In genomic region chr14:73237786-73238261, GRCh38 we compare ENCODE assay signal across 9 cellular contexts. TPM values are rescaled to one million over a fixed set of nuclear protein-coding genes. Genes with fewer than 3 reads are reported as not detected.
A peak's percentile ranks its signal among the peaks of the same experiment; 100 is the strongest.
DNase-seq lines count a peak whose midpoint lies in the region; ATAC-seq, FAIRE-seq and TF ChIP-seq lines count a peak whose summit lies in the region.
"Had no signal": no experiment of that assay in that cellular context is flagged by ENCODE, and none has a peak within 500 bp of the region (broad histone marks: within the 10 kb centered on the region; RNA-seq: fewer than 3 reads in every experiment).

No MANE protein-coding gene starts in this region.

- peak overlapping the region; percentile 62 for H3K4me3 Mint-ChIP-seq in Caco-2 (ENCODE audit: unreplicated experiment)

- peak overlapping the region; percentile 40 for H3K4me3 ChIP-seq in Caco-2 (ENCODE audit: low read depth, low read length)
- peak overlapping the region; percentile 44 for H3K4me3 ChIP-seq in NT2/D1 (ENCODE audit: insufficient read length, low read depth)
- H3K4me3 ChIP-seq in fibroblast of lung (replicated peaks in 1 of 4; ENCODE audit: control extremely low read depth in 1 of 4, insufficient read depth in 1 of 4, low read depth in 3 of 4, low read length in 4 of 4), result peak overlapping the region; percentile 13 to 65 (median 32)
- H3K4me3 ChIP-seq in pancreas, result peak overlapping the region; percentile 29 to 60 (median 34)

- no peaks in the 10 kb centered on the region for H3K9me3 ChIP-seq in Caco-2
- no peaks in the 10 kb centered on the region for H3K9me3 ChIP-seq in NT2/D1 (ENCODE audit: insufficient read depth, low read length)
- no peaks in the 10 kb centered on the region for H3K9me3 ChIP-seq in fibroblast of lung (ENCODE audit: control insufficient read depth, insufficient read depth, low read depth, low read length)
- H3K9me3 ChIP-seq in pancreas, result no peaks in the 10 kb centered on the region

- DNase-seq in Caco-2 (peak in 1 of 2 experiments; percentile 42), NT2/D1 (ENCODE audit: low read depth, low spot score) (no peak), fibroblast of lung (ENCODE audit: low read depth in 2 of 2) (peak in 1 of 2 donors; percentile 14), pancreas (no peak), NCI-H2029 (lab: John Stamatoyannopoulos, UW) (no peak), H4 (ENCODE audit: low spot score) (no peak)
- no peak for DNase-seq in stimulated activated CD4-positive, alpha-beta T cell treated with anti-CD3 and anti-CD28 coated beads, Interleukin-2, amount 100 ng/mL, for 48 hours

- no peak overlapping the region for H3K27ac ChIP-seq in fibroblast of lung (ENCODE audit: insufficient read depth, low read length)
- peak overlapping the region in 1 of 4 donors; percentile 46 for H3K27ac ChIP-seq in pancreas

- H3K36me3 ChIP-seq in Caco-2 (ENCODE audit: control insufficient read depth, insufficient read depth, low read length) (no peaks in the 10 kb centered on the region), NT2/D1 (ENCODE audit: insufficient read depth, insufficient read length, low read length) (no peaks in the 10 kb centered on the region), fibroblast of lung (ENCODE audit: control insufficient read depth, insufficient read depth, low read length) (no peaks in the 10 kb centered on the region), pancreas (no peaks in the 10 kb centered on the region)

- H3K79me2 ChIP-seq in fibroblast of lung (ENCODE audit: control insufficient read depth, insufficient read depth, low read length), result no peaks in the 10 kb centered on the region

- no peak for TF ChIP-seq CTCF in Caco-2 (IDR thresholded peaks at IDR 0.05; ENCODE audit: insufficient read depth in 1 of 2, low read depth in 1 of 2, low read length in 1 of 2, severe bottlenecking in 1 of 2, unreplicated experiment in 1 of 2)
- no peak for TF ChIP-seq CTCF in fibroblast of lung (conservative IDR thresholded peaks at IDR 0.05 in 1 of 2, IDR thresholded peaks at IDR 0.05 in 1 of 2; ENCODE audit: low read depth in 1 of 2, low read length in 2 of 2)
- no peak for TF ChIP-seq CTCF in pancreas (IDR thresholded peaks at IDR 0.05)

- CTCF ChIA-PET in Caco-2 (lab: Charles Lee), result interaction anchor here (0.7 kb wide), 1 partner anchor 253 kb away, joined by 3 read pairs; no protein-coding TSS in a partner anchor

- H4K20me1 ChIP-seq in fibroblast of lung (ENCODE audit: control insufficient read depth, extremely low read depth, insufficient read depth, low read length), result no peaks in the 10 kb centered on the region

- peak overlapping the region; percentile 74 for H3K9ac ChIP-seq in NT2/D1 (ENCODE audit: insufficient read length, low read depth)
- no peak overlapping the region for H3K9ac ChIP-seq in fibroblast of lung (ENCODE audit: insufficient read depth, low read length)

- H3K27me3 Mint-ChIP-seq in Caco-2 (ENCODE audit: insufficient read depth, unreplicated experiment), result no peaks in the 10 kb centered on the region

- no peak overlapping the region for H2AFZ ChIP-seq in fibroblast of lung (ENCODE audit: low read length)

- H3K4me1 Mint-ChIP-seq in Caco-2 (ENCODE audit: low read depth, unreplicated experiment), result peaks cover 15% of the 10 kb centered on the region

- no peaks in the 10 kb centered on the region for H3K36me3 Mint-ChIP-seq in Caco-2 (ENCODE audit: insufficient read depth, unreplicated experiment)

- intact Hi-C loops in Caco-2 (cut with micrococcal nuclease; ENCODE audit: unreplicated experiment) (loop anchor here (5.0 kb wide), 1 partner anchor 44 kb away; no protein-coding TSS in a partner anchor), pancreas (cut with DNase I) (no loop called here)

- 2 to 3% methylated on average over 49 to 58 of the region's 58 CpGs for WGBS in pancreas, 2 donors

- H3K4me1 ChIP-seq in Caco-2 (peaks cover 33% of the 10 kb centered on the region), NT2/D1 (ENCODE audit: insufficient read depth, insufficient read length) (peaks cover 32% of the 10 kb centered on the region), fibroblast of lung (ENCODE audit: control insufficient read depth, extremely low read depth, insufficient read depth, low read length) (peaks cover 15% of the 10 kb centered on the region), pancreas (peaks cover 0 to 10% (median 7%) of the 10 kb centered on the region in 3 donors)

- BruUV-seq in Caco-2 (replicated peaks; lab: Mats Ljungman, UMichigan), result no TSS peak

- no peak for FAIRE-seq in pancreas (lab: Jason Lieb, UNC)
- FAIRE-seq: GM19239 had no signal

- no peak overlapping the region for H3K27ac Mint-ChIP-seq in Caco-2 (ENCODE audit: unreplicated experiment)

- H3K4me2 ChIP-seq in fibroblast of lung (ENCODE audit: extremely low read depth, insufficient read depth, low read length), result peak overlapping the region; percentile 73

- no peaks in the 10 kb centered on the region for H3K9me3 Mint-ChIP-seq in Caco-2 (ENCODE audit: unreplicated experiment)

- ATAC-seq in pancreas (peak; percentile 17 to 59 (median 42)), GM21381 (IDR thresholded peaks at IDR 0.05; ENCODE audit: unreplicated experiment) (no peak)

- H3K27me3 ChIP-seq in Caco-2 (replicated peaks; ENCODE audit: control insufficient read depth, insufficient read depth, low read length) (no peaks in the 10 kb centered on the region), NT2/D1 (ENCODE audit: insufficient read depth, insufficient read length) (peaks cover 63% of the 10 kb centered on the region), fibroblast of lung (ENCODE audit: control insufficient read depth, insufficient read depth, low read length) (peaks cover 35% of the 10 kb centered on the region), pancreas (peaks cover 0 to 11% (median 0%) of the 10 kb centered on the region in 4 donors)

- POLR2A ChIA-PET in Caco-2 (lab: Charles Lee), result no interaction called here

RNA-seq across cellular contexts. Expression of gene PAPLN, which starts 0.5 kb away (rescaled TPM):
- total RNA-seq in Caco-2 (2022), result 2.7 and 3.0 TPM in 2 replicates
- 6.9 and 9.5 TPM in 2 replicates for total RNA-seq in fibroblast of lung
- polyA plus RNA-seq in fibroblast of lung, result 1.3 and 1.4 TPM in 2 replicates
- 1.2 and 1.4 TPM in 2 replicates for polyA plus RNA-seq in fibroblast of lung (2012)
- 0.86 and 1.1 TPM in 2 replicates for polyA minus RNA-seq in fibroblast of lung (ENCODE audit: low replicate concordance)
- 10 to 100 TPM in 1 of 6 donors, 1 to 10 TPM in 5; 1.1 to 18.3 (median 2.9) TPM for total RNA-seq in pancreas
- polyA plus RNA-seq in pancreas, result 1 to 10 TPM; 2.9 to 6.6 TPM
- total RNA-seq in H4 (2014; rRNA removed; shearing (Covaris generic)), result not detected in 2 replicates
